In genomic region chr11:111477898-111478297, GRCh38 we compare ENCODE assay signal across 38 cellular contexts. TPM values are rescaled to one million over a fixed set of nuclear protein-coding genes. Genes with fewer than 3 reads are reported as not detected.
"Had no signal": no experiment of that assay in that cellular context is flagged by ENCODE, and none has a peak within 500 bp of the region (broad histone marks: within the 10 kb centered on the region; RNA-seq: fewer than 3 reads in every experiment).

No MANE protein-coding gene starts in this region.

- FAIRE-seq: RCC 7860 had no signal

- H3K4me3 ChIP-seq: MG63, PC-9, SJCRH30, SK-N-MC had no signal

- H3K27ac ChIP-seq: PC-9, RWPE1, SJCRH30, SK-N-MC had no signal

- H3K4me2 ChIP-seq: PC-9 had no signal

- H3K36me3 ChIP-seq: MG63, SJCRH30 had no signal

- DNase-seq: Kasumi-1, KG1, MG63, NCI-H1048, NCI-H1092 treated with DMSO at 0.1 percent for 48 hours, NCI-H1105 treated with DMSO at 0.1 percent for 48 hours, NCI-H1417, NCI-H1436, NCI-H146, NCI-H1694, NCI-H187, NCI-H1930, NCI-H2029 treated with DMSO at 0.1 percent for 48 hours, NCI-H2081 treated with DMSO at 0.1 percent for 48 hours, NCI-H2107, NCI-H2171 treated with DMSO at 0.1 percent for 48 hours, NCI-H2227 treated with DMSO at 0.1 percent for 48 hours, NCI-H345, NCI-H446, NCI-H510A treated with DMSO at 0.1 percent for 48 hours, NCI-H526, NCI-H69, NCI-H748 treated with DMSO at 0.1 percent for 48 hours, NCI-H82, PC-9, SHP77, SIG-M5, SJCRH30 had no signal

- ATAC-seq: Panc1, Right ventricle myocardium inferior had no signal

- H3K9me3 ChIP-seq: SJCRH30 had no signal

- H3K4me1 ChIP-seq: SJCRH30 had no signal

- H2AFZ ChIP-seq: PC-9 had no signal

- H3K27me3 ChIP-seq: MG63, SJCRH30 had no signal

RNA-seq across cellular contexts. Expression of gene BTG4, which starts 34.3 kb away (rescaled TPM):
- total RNA-seq: M059J, OCI-LY7, PC-9, Right ventricle myocardium inferior, RPMI7951, SJCRH30, SK-MEL-5 had no signal

RNA-seq across cellular contexts. Expression of gene HOATZ, which starts 36.7 kb away (rescaled TPM):
- total RNA-seq: M059J, NCI-H460, OCI-LY7, PC-9, Right ventricle myocardium inferior, RPMI7951, SJCRH30, SK-MEL-5 had no signal
